In the genomic region with DNA sequence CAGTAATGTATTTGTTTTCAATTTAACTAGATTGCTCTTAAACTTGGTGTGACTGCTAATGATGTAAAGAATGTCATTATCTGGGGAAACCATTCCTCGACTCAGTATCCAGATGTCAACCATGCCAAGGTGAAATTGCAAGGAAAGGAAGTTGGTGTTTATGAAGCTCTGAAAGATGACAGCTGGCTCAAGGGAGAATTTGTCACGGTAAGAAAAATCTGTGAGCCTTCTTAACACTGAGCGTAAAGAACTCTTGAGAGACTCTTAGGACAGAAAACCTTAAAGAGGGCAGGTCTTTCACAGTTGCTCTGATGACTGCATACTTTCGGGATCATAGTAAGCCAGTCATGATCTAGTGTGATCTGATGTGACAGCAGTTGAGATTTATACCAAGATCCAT, we compare ENCODE assay signal across 20 cellular contexts. TPM values are rescaled to one million over a fixed set of nuclear protein-coding genes. Genes with fewer than 3 reads are reported as not detected.
DNase-seq lines count a peak whose midpoint lies in the region; ATAC-seq, FAIRE-seq and TF ChIP-seq lines count a peak whose summit lies in the region.
"Had no signal": no experiment of that assay in that cellular context is flagged by ENCODE, and none has a peak within 500 bp of the region (broad histone marks: within the 10 kb centered on the region; RNA-seq: fewer than 3 reads in every experiment).

No MANE protein-coding gene starts in this region.

- H3K4me2 ChIP-seq in H9 (ENCODE audit: insufficient read depth, insufficient read length, low read length) (no peak overlapping the region), K562 (ENCODE audit: insufficient read depth, low read length) (no peak overlapping the region), mesendoderm (ENCODE audit: low read length) (no peak overlapping the region)

- no peaks in the 10 kb centered on the region for H3K9me1 ChIP-seq in K562 (ENCODE audit: control insufficient read depth, insufficient read depth, low read length)

- no peak overlapping the region for H2AK5ac ChIP-seq in H9 (ENCODE audit: insufficient read length, low read length)
- H2AK5ac ChIP-seq in mesendoderm (ENCODE audit: low read length) = no peak overlapping the region

- no peak overlapping the region for H2BK20ac ChIP-seq in H9 (ENCODE audit: low read depth, low read length, poor library complexity, severe bottlenecking)

- H3K27ac ChIP-seq in H9 (ENCODE audit: insufficient read length, low read depth, low read length) (no peak overlapping the region), K562 (ENCODE audit: extremely low read depth, low read depth, low read length) (no peak overlapping the region), mesendoderm (ENCODE audit: low read depth, low read length) (no peak overlapping the region), lower lobe of right lung (no peak overlapping the region)

- H3K27ac Mint-ChIP-seq in H9 = peak overlapping the region in 2 of 3 experiments; percentile 65 to 87; a peak in 3 of 7 replicates
- H3K27ac Mint-ChIP-seq: CD4-positive, CD25-positive, alpha-beta regulatory T cell; CD8-positive, alpha-beta memory T cell had no signal

- intact Hi-C loops in K562 (cut with micrococcal nuclease) (no loop called here), lower lobe of right lung (cut with DNase I) (no loop called here)

- H3K14ac ChIP-seq in H9 (ENCODE audit: insufficient read depth, low read length) = no peak overlapping the region

- no peaks in the 10 kb centered on the region for H3K27me3 Mint-ChIP-seq in H9 (ENCODE audit: low read depth)
- H3K27me3 Mint-ChIP-seq: CD4-positive, CD25-positive, alpha-beta regulatory T cell; CD8-positive, alpha-beta memory T cell had no signal

- no peaks in the 10 kb centered on the region for H4K20me1 ChIP-seq in H9 (ENCODE audit: control insufficient read depth, insufficient read depth, insufficient read length)
- no peaks in the 10 kb centered on the region for H4K20me1 ChIP-seq in K562 (replicated peaks; ENCODE audit: control insufficient read depth, insufficient read depth, low read length)

- no peak overlapping the region for H3T11ph ChIP-seq in H9 (ENCODE audit: low read length)

- H3K23me2 ChIP-seq in H9 (ENCODE audit: insufficient read length, low read depth, low read length, poor library complexity, severe bottlenecking) = no peaks in the 10 kb centered on the region

- TF ChIP-seq CTCF in H9 (conservative IDR thresholded peaks at IDR 0.05) (no peak), K562 (IDR thresholded peaks at IDR 0.05 in 2 of 3, conservative IDR thresholded peaks at IDR 0.05 in 1 of 3; ENCODE audit: insufficient read depth in 2 of 3, low read depth in 1 of 3, low read length in 3 of 3) (no peak), lower lobe of right lung (IDR thresholded peaks at IDR 0.05) (no peak)

- H3K79me1 ChIP-seq in H9 (ENCODE audit: insufficient read depth, low read depth, low read length, poor library complexity, severe bottlenecking) (peaks cover 4% of the 10 kb centered on the region), mesendoderm (ENCODE audit: low read length) (no peaks in the 10 kb centered on the region)

- no peak overlapping the region for H3K9ac ChIP-seq in H9 (ENCODE audit: extremely low read depth, insufficient read length, low read length)
- no peak overlapping the region for H3K9ac ChIP-seq in K562 (ENCODE audit: insufficient read depth in 1 of 2, low read depth in 2 of 2, low read length in 2 of 2)
- no peak overlapping the region for H3K9ac ChIP-seq in mesendoderm (ENCODE audit: low read length)

- H3K36me3 ChIP-seq in K562 (ENCODE audit: control insufficient read depth, insufficient read depth, low read length) (peaks cover 73% of the 10 kb centered on the region), mesendoderm (ENCODE audit: control insufficient read depth, insufficient read depth, low read length) (peaks cover 1% of the 10 kb centered on the region), lower lobe of right lung (peaks cover 77% of the 10 kb centered on the region)

- TF ChIP-seq POLR2A in K562 (conservative IDR thresholded peaks at IDR 0.05) = no peak

- POLR2A ChIA-PET in K562 (lab: Yijun Ruan, JAX) = interaction anchor here (2.4 kb wide), 1 partner anchor 10 kb away, joined by 8 read pairs; no protein-coding TSS in a partner anchor

- no peak overlapping the region for H2BK12ac ChIP-seq in H9 (ENCODE audit: insufficient read length, low read depth, low read length)

- H3K4ac ChIP-seq in H9 (ENCODE audit: low read depth, low read length) (no peak overlapping the region), mesendoderm (ENCODE audit: low read depth, low read length) (no peak overlapping the region)

- H3K23ac ChIP-seq in H9 (ENCODE audit: insufficient read length, low read depth, low read length) = no peak overlapping the region
- no peak overlapping the region for H3K23ac ChIP-seq in mesendoderm (ENCODE audit: low read length)

- H3K18ac ChIP-seq in H9 (ENCODE audit: insufficient read length, low read depth, low read length) = no peak overlapping the region
- no peak overlapping the region for H3K18ac ChIP-seq in mesendoderm (ENCODE audit: low read length)

- no peak overlapping the region for H2BK120ac ChIP-seq in H9 (ENCODE audit: low read depth, low read length, poor library complexity, severe bottlenecking)
- no peak overlapping the region for H2BK120ac ChIP-seq in mesendoderm (ENCODE audit: low read depth, low read length)

- H2AFZ ChIP-seq in H9 (ENCODE audit: low read length) = no peak overlapping the region
- no peak overlapping the region for H2AFZ ChIP-seq in K562 (ENCODE audit: low read depth, low read length)

- CTCF ChIA-PET in K562 (lab: Yijun Ruan, JAX; ENCODE audit: low intra/inter-chr PET ratio) = no interaction called here

- H3K56ac ChIP-seq in H9 (ENCODE audit: insufficient read length, low read depth, low read length) (no peak overlapping the region), mesendoderm (ENCODE audit: low read length) (no peak overlapping the region)

- H4K8ac ChIP-seq in H9 (replicated peaks; ENCODE audit: insufficient read length, low read depth, low read length) (no peak overlapping the region), mesendoderm (ENCODE audit: low read depth, low read length) (no peak overlapping the region)

- H2BK15ac ChIP-seq in H9 (ENCODE audit: low read depth, low read length) = no peak overlapping the region
- H2BK15ac ChIP-seq in mesendoderm (replicated peaks; ENCODE audit: low read depth) = no peak overlapping the region

- TF ChIP-seq EP300 in K562 (IDR thresholded peaks at IDR 0.05; ENCODE audit: low read length) = no peak

- H2BK5ac ChIP-seq in H9 (ENCODE audit: insufficient read length, low read length) (no peak overlapping the region), mesendoderm (ENCODE audit: low read length) (no peak overlapping the region)

- H3K36me3 Mint-ChIP-seq in H9 (ENCODE audit: insufficient read depth in 1 of 3, low read depth in 3 of 3) = peaks cover 48 to 83% (median 81%) of the 10 kb centered on the region in 3 experiments

- no peaks in the 10 kb centered on the region for H3K9me3 Mint-ChIP-seq in H9
- H3K9me3 Mint-ChIP-seq: CD4-positive, CD25-positive, alpha-beta regulatory T cell; CD8-positive, alpha-beta memory T cell had no signal

- DNase-seq in GM19239 (ENCODE audit: insufficient read length, low spot score) (no peak), H9 (no peak), K562 (ENCODE audit: extremely low read depth in 1 of 4, low spot score in 3 of 4) (no peak), mesendoderm (peak; percentile 40), lower lobe of right lung (no peak), NCI-H748 treated with DMSO at 0.1 percent for 48 hours (lab: John Stamatoyannopoulos, UW) (no peak)
- DNase-seq: ACHN; BE2C; C1 segment of cervical spinal cord; CD4-positive, CD25-positive, alpha-beta regulatory T cell; CD8-positive, alpha-beta memory T cell; COR-L47; DMS 273 treated with DMSO at 0.1 percent for 48 hours; DMS53; DND-41; EL had no signal

- no peak overlapping the region for H3K4me3 ChIP-seq in K562
- no peak overlapping the region for H3K4me3 ChIP-seq in mesendoderm (ENCODE audit: low read length)
- no peak overlapping the region for H3K4me3 ChIP-seq in lower lobe of right lung
- H3K4me3 ChIP-seq: GM12878, HAP-1 had no signal

- H3K4me1 ChIP-seq in H9 (ENCODE audit: insufficient read depth, low read length) (no peaks in the 10 kb centered on the region), K562 (replicated peaks in 1 of 2; ENCODE audit: control insufficient read depth in 2 of 2, insufficient read depth in 2 of 2, low read length in 2 of 2) (no peaks in the 10 kb centered on the region), mesendoderm (ENCODE audit: control insufficient read depth, low read depth, low read length) (peaks cover 3% of the 10 kb centered on the region), lower lobe of right lung (no peaks in the 10 kb centered on the region)
- H3K4me1 ChIP-seq: BE2C, HAP-1 had no signal

- BruUV-seq in K562 (replicated peaks; lab: Mats Ljungman, UMichigan) = no TSS peak

- TF ChIP-seq RAD21 in K562 (CRISPR knock-in tag; conservative IDR thresholded peaks at IDR 0.05 in 1 of 2, IDR thresholded peaks at IDR 0.05 in 1 of 2) = no peak

- H4K91ac ChIP-seq in H9 (ENCODE audit: insufficient read length, low read depth, low read length) = no peak overlapping the region

- peaks cover 16 to 33% of the 10 kb centered on the region in 2 experiments for H3K4me1 Mint-ChIP-seq in H9

- in situ Hi-C loops in K562 (cut with MboI) = no loop called here

- no CpG with 5 or more reads among the region's 4 CpGs for WGBS in H9 (ENCODE audit: extremely low coverage, insufficient read length, low lambda C conversion rate)
- WGBS in K562 (ENCODE audit: insufficient coverage, low coverage, missing lambda C conversion rate) = 91% methylated on average over 4 of the region's 4 CpGs
- WGBS in mesendoderm (ENCODE audit: extremely low coverage, insufficient coverage, low lambda C conversion rate) = no CpG with 5 or more reads among the region's 4 CpGs

- H4K5ac ChIP-seq in H9 (ENCODE audit: insufficient read length, low read depth, low read length) (no peak overlapping the region), mesendoderm (ENCODE audit: low read length) (no peak overlapping the region)

- H3K9me3 ChIP-seq in H9 (ENCODE audit: control insufficient read depth, low read depth, low read length) = no peaks in the 10 kb centered on the region
- H3K9me3 ChIP-seq in K562 (replicated peaks; ENCODE audit: control insufficient read depth, insufficient read depth, low read depth, low read length) = no peaks in the 10 kb centered on the region
- H3K9me3 ChIP-seq in lower lobe of right lung = no peaks in the 10 kb centered on the region
- H3K9me3 ChIP-seq: BE2C, HAP-1 had no signal

- peak; percentile 8 for FAIRE-seq in GM19239 (lab: Jason Lieb, UNC)
- peak; percentile 57 for FAIRE-seq in K562 (lab: Jason Lieb, UNC)
- FAIRE-seq: GM12878, H1 had no signal

- no peaks in the 10 kb centered on the region for H3K27me3 ChIP-seq in H9 (ENCODE audit: insufficient read depth, low read length)
- H3K27me3 ChIP-seq in K562 (ENCODE audit: control insufficient read depth in 2 of 2, insufficient read depth in 2 of 2, low read length in 2 of 2) = no peaks in the 10 kb centered on the region
- H3K27me3 ChIP-seq in mesendoderm (ENCODE audit: insufficient read depth, low read length, poor library complexity) = no peaks in the 10 kb centered on the region
- H3K27me3 ChIP-seq in lower lobe of right lung (ENCODE audit: low read depth) = no peaks in the 10 kb centered on the region
- H3K27me3 ChIP-seq: BE2C had no signal

- H3K4me3 Mint-ChIP-seq in H9 = no peak overlapping the region
- H3K4me3 Mint-ChIP-seq: CD4-positive, CD25-positive, alpha-beta regulatory T cell; CD8-positive, alpha-beta memory T cell had no signal

- H3K79me2 ChIP-seq in H9 (ENCODE audit: insufficient read depth, low read length) (no peaks in the 10 kb centered on the region), K562 (ENCODE audit: control insufficient read depth, insufficient read depth, low read length) (no peaks in the 10 kb centered on the region), mesendoderm (ENCODE audit: control insufficient read depth, insufficient read depth, low read length) (no peaks in the 10 kb centered on the region)

- ATAC-seq in K562 = no peak
- no peak for ATAC-seq in lower lobe of right lung
- ATAC-seq in HG03095 (IDR thresholded peaks at IDR 0.05; ENCODE audit: unreplicated experiment) = no peak
- ATAC-seq: GM12878 had no signal

RNA-seq across cellular contexts. Expression of gene MDH1, which starts 15.9 kb away (rescaled TPM):
- 317 and 324 TPM in 2 replicates for total RNA-seq in H9 (2021)
- total RNA-seq in K562 (2011; cell fraction: chromatin; rRNA removed; ENCODE audit: low replicate concordance) = 56.9 and 127 TPM in 2 replicates
- 54.5 and 66.7 TPM in 2 replicates for total RNA-seq in K562 (2011; cell fraction: nucleolus; rRNA removed)
- total RNA-seq in K562 (2011; cell fraction: nucleoplasm; rRNA removed) = 86.7 and 146 TPM in 2 replicates
- total RNA-seq in K562 (2014; rRNA removed) = 191 and 222 TPM in 2 replicates
- 362 and 370 TPM in 2 replicates for total RNA-seq in K562 (2014; rRNA removed; fragmentation: Illumina TruSeq; extraction: Trizol)
- 267 and 277 TPM in 2 replicates for total RNA-seq in K562 (2015; rRNA removed; fragmentation: Illumina TruSeq; extraction: Trizol)
- 215 and 248 TPM in 2 replicates for total RNA-seq in K562 (2021)
- polyA plus RNA-seq in K562 (2011; rRNA removed) = 405 and 439 TPM in 2 replicates
- 122 and 268 TPM in 2 replicates for polyA plus RNA-seq in K562 (2011; cell fraction: cytosol; rRNA removed)
- 59.4 and 132 TPM in 2 replicates for polyA plus RNA-seq in K562 (2011; cell fraction: nucleus; rRNA removed)
- polyA plus RNA-seq in K562 (2012) = 213 and 266 TPM in 2 replicates
- 244 and 284 TPM in 2 replicates for polyA plus RNA-seq in K562 (2014; fragmentation: Illumina TruSeq; extraction: Trizol)
- polyA plus RNA-seq in K562 (2014; fragmentation: Nextera tagmentation; extraction: Ambion mirVana) = 1,000 to 10,000 TPM; 1,119 to 1,225 TPM
- polyA plus RNA-seq in K562 (2014; rRNA removed) = 283 and 284 TPM in 2 replicates
- polyA minus RNA-seq in K562 (2011; rRNA and poly(A)+ RNA removed) = 240 and 259 TPM in 2 replicates
- 89.5 and 90.5 TPM in 2 replicates for polyA minus RNA-seq in K562 (2011; cell fraction: cytosol; rRNA and poly(A)+ RNA removed)
- polyA minus RNA-seq in K562 (2011; cell fraction: nucleus; rRNA and poly(A)+ RNA removed) = 51.8 and 115 TPM in 2 replicates
- 202 TPM for polyA plus RNA-seq in mesendoderm (2013, experiment 1 of 2)
- polyA plus RNA-seq in mesendoderm (2013, experiment 2 of 2) = 203 TPM
- 123 TPM for total RNA-seq in lower lobe of right lung

RNA-seq across cellular contexts. Expression of gene WDPCP, which starts 16.4 kb away (rescaled TPM):
- total RNA-seq in H9 (2021) (17.4 and 22.4 TPM in 2 replicates), K562 (2014; rRNA removed) (6.4 and 6.8 TPM in 2 replicates), K562 (2014; rRNA removed; fragmentation: Illumina TruSeq; extraction: Trizol) (5.9 TPM in 2 replicates), K562 (2015; rRNA removed; fragmentation: Illumina TruSeq; extraction: Trizol) (5.3 and 5.7 TPM in 2 replicates), K562 (2021) (6.2 and 7.4 TPM in 2 replicates), lower lobe of right lung (12.3 TPM)
- 42.1 and 65.6 TPM in 2 replicates for total RNA-seq in K562 (2011; cell fraction: chromatin; rRNA removed; ENCODE audit: low replicate concordance)
- total RNA-seq in K562 (2011; cell fraction: nucleolus; rRNA removed) = 22.7 and 30.9 TPM in 2 replicates
- total RNA-seq in K562 (2011; cell fraction: nucleoplasm; rRNA removed) = 32.0 and 35.1 TPM in 2 replicates
- polyA plus RNA-seq in K562 (2011; rRNA removed) (4.6 and 5.5 TPM in 2 replicates), K562 (2014; fragmentation: Illumina TruSeq; extraction: Trizol) (2.7 and 3.4 TPM in 2 replicates), K562 (2014; fragmentation: Nextera tagmentation; extraction: Ambion mirVana) (1 to 10 TPM; 1.4 to 1.5 TPM), K562 (2014; rRNA removed) (1.6 and 3.0 TPM in 2 replicates)
- 2.1 and 2.3 TPM in 2 replicates for polyA plus RNA-seq in K562 (2011; cell fraction: cytosol; rRNA removed)
- polyA plus RNA-seq in K562 (2011; cell fraction: nucleus; rRNA removed) = 9.5 and 11.1 TPM in 2 replicates
- polyA plus RNA-seq in K562 (2012) = 2.4 and 3.3 TPM in 2 replicates
- polyA minus RNA-seq in K562 (2011; rRNA and poly(A)+ RNA removed) = 19.7 and 24.2 TPM in 2 replicates
- polyA minus RNA-seq in K562 (2011; cell fraction: cytosol; rRNA and poly(A)+ RNA removed) = 3.4 and 3.5 TPM in 2 replicates
- polyA minus RNA-seq in K562 (2011; cell fraction: nucleus; rRNA and poly(A)+ RNA removed) = 29.9 and 50.8 TPM in 2 replicates
- 9.4 TPM for polyA plus RNA-seq in mesendoderm (2013, experiment 1 of 2)
- 9.5 TPM for polyA plus RNA-seq in mesendoderm (2013, experiment 2 of 2)
